In the genomic region with DNA sequence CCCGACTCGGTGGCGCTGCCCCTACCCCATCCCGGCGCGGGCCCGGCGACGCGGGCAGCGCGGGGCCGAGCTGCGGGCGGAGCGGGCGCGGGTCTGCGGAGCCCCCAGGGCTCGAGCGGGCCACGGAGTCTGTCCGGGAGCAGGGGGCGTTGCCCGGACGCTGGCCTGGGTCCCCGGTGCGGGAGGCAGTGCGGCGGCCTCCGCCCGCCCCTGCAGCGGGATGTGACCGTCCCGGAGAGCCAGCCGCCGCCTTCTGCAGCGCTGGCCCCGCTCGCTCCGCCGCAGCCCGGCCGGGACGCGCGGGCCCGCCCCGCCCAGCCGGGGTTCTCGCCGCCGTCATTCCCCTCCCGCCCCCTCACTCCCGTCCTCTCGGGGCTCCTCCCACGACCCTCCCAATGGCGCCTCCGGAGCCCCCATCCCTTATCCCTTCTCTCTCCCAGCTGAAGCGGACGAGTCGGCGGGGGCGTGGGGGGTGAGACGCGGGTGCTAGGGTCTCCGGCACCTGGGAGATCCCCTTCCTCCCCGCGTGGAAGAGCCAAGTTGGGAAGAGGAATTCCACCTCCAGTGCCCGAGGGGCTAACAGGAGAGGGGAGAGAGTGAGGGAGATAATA, we compare ENCODE assay signal across 8 cellular contexts. TPM values are rescaled to one million over a fixed set of nuclear protein-coding genes. Genes with fewer than 3 reads are reported as not detected.
DNase-seq lines count a peak whose midpoint lies in the region; ATAC-seq, FAIRE-seq and TF ChIP-seq lines count a peak whose summit lies in the region.

A gene with protein sequence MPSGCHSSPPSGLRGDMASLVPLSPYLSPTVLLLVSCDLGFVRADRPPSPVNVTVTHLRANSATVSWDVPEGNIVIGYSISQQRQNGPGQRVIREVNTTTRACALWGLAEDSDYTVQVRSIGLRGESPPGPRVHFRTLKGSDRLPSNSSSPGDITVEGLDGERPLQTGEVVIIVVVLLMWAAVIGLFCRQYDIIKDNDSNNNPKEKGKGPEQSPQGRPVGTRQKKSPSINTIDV (minus strand): TSS at position 257 of the 611 bp plus-strand sequence. CDS start 521 bp downstream, outside the sequence.

- H3K27me3 ChIP-seq in keratinocyte (ENCODE audit: control insufficient read depth, extremely low read depth, insufficient read depth, low read length) (no peaks in the 10 kb centered on the region), spleen (replicated peaks in 1 of 7) (peaks cover 0 to 53% (median 17%) of the 10 kb centered on the region in 7 donors)

- no peaks in the 10 kb centered on the region for H3K9me3 ChIP-seq in keratinocyte (ENCODE audit: control insufficient read depth, low read depth, low read length)
- no peaks in the 10 kb centered on the region for H3K9me3 ChIP-seq in spleen

- H3K27ac ChIP-seq in keratinocyte (ENCODE audit: control insufficient read depth, insufficient read depth, low read length) (no peak within 1 kb of the TSS), spleen (peak within 1 kb of the TSS in 6 of 8 donors; percentile 9 to 66 (median 50))

- H3K4me1 ChIP-seq in keratinocyte (ENCODE audit: control insufficient read depth, extremely low read depth, insufficient read depth, low read length) (peaks cover 15% of the 10 kb centered on the region), spleen (peaks cover 2 to 35% (median 20%) of the 10 kb centered on the region in 6 donors)

- WGBS in spleen, 5 donors: 0 to 1% (median 0%) methylated on average over 25 to 70 of the region's 70 CpGs

- TF ChIP-seq POLR2A in spleen (IDR thresholded peaks at IDR 0.05): no peak

- peak within 1 kb of the TSS; percentile 64 for H3K9ac ChIP-seq in keratinocyte (ENCODE audit: control insufficient read depth, extremely low read depth, insufficient read depth, low read length)

- H3K4me2 ChIP-seq in keratinocyte (ENCODE audit: control insufficient read depth, extremely low read depth, insufficient read depth, low read depth, low read length): peak within 1 kb of the TSS; percentile 84

- FAIRE-seq in keratinocyte (lab: Jason Lieb, UNC): no peak

- no peaks in the 10 kb centered on the region for H3K9me1 ChIP-seq in keratinocyte (ENCODE audit: control insufficient read depth, extremely low read depth, insufficient read depth, low read length)

- DNase-seq in COLO668 (lab: John Stamatoyannopoulos, UW; ENCODE audit: unreplicated experiment): peak; percentile 17
- DNase-seq in NCI-H2227 treated with DMSO at 0.1 percent for 48 hours (lab: John Stamatoyannopoulos, UW): peak; percentile 33
- DNase-seq in cerebellar cortex (ENCODE audit: low spot score): peak; percentile 24
- DNase-seq in keratinocyte (ENCODE audit: low read depth, low spot score): no peak
- peak; percentile 78 for DNase-seq in spleen
- no peak for DNase-seq in NCI-H2196 (lab: John Stamatoyannopoulos, UW; ENCODE audit: unreplicated experiment)
- DNase-seq in UCSD-AML1 (lab: John Stamatoyannopoulos, UW; ENCODE audit: unreplicated experiment): no peak

- no peak for ATAC-seq in GM21390 (IDR thresholded peaks at IDR 0.05; ENCODE audit: unreplicated experiment)

- dilution Hi-C loops in keratinocyte (cut with MboI; ENCODE audit: extremely low pct_ligation_motif_present, low sequenced_read_pairs): no loop called here

- peak within 1 kb of the TSS; percentile 91 for H2AFZ ChIP-seq in keratinocyte (ENCODE audit: control insufficient read depth, low read length)

- H4K20me1 ChIP-seq in keratinocyte (ENCODE audit: control insufficient read depth, extremely low read depth, insufficient read depth, low read length): no peaks in the 10 kb centered on the region

- H3K36me3 ChIP-seq in keratinocyte (ENCODE audit: control insufficient read depth in 2 of 2, extremely low read depth in 1 of 2, insufficient read depth in 2 of 2, low read length in 2 of 2): no peaks in the 10 kb centered on the region
- H3K36me3 ChIP-seq in spleen: peaks cover 0 to 5% (median 0%) of the 10 kb centered on the region in 6 donors

- H3K4me3 ChIP-seq in keratinocyte (ENCODE audit: control insufficient read depth in 2 of 3, extremely low read depth in 1 of 3, insufficient read depth in 2 of 3, low read depth in 1 of 3, low read length in 3 of 3) (peak within 1 kb of the TSS; percentile 43 to 65 (median 63)), spleen (peak within 1 kb of the TSS; percentile 30 to 76 (median 48))

- TF ChIP-seq CTCF in keratinocyte (optimal IDR thresholded peaks at IDR 0.05 in 1 of 3, IDR thresholded peaks at IDR 0.05 in 1 of 3, conservative IDR thresholded peaks at IDR 0.05 in 1 of 3; ENCODE audit: extremely low read depth in 1 of 3, insufficient read depth in 2 of 3, low read length in 3 of 3) (no peak), spleen (IDR thresholded peaks at IDR 0.05 in 8 of 11, conservative IDR thresholded peaks at IDR 0.05 in 3 of 11) (no peak)

- H3K79me2 ChIP-seq in keratinocyte (ENCODE audit: control insufficient read depth, insufficient read depth, low read length): no peaks in the 10 kb centered on the region

- intact Hi-C loops in spleen (cut with DNase I; ENCODE audit: low total_unique reads): no loop called here

RNA-seq across cellular contexts. Expression of the gene that starts here (rescaled TPM):
- 6.3 to 13.0 TPM (median 9.9 TPM) in 3 replicates for polyA plus RNA-seq in keratinocyte
- 0.92 TPM for polyA plus RNA-seq in keratinocyte (2011; ENCODE audit: low read depth)
- 8.2 and 12.5 TPM in 2 replicates for polyA plus RNA-seq in keratinocyte (2011; cell fraction: cytosol; rRNA removed)
- polyA plus RNA-seq in keratinocyte (2011; cell fraction: nucleus; rRNA removed): 4.6 and 6.5 TPM in 2 replicates
- 1.8 and 12.4 TPM in 2 replicates for polyA plus RNA-seq in keratinocyte (2012; ENCODE audit: low replicate concordance)
- 2.8 to 12.8 TPM (median 6.3 TPM) in 3 replicates for polyA minus RNA-seq in keratinocyte
- polyA minus RNA-seq in keratinocyte (2011; cell fraction: cytosol; rRNA and poly(A)+ RNA removed): 10.6 TPM
- polyA minus RNA-seq in keratinocyte (2011; cell fraction: nucleus; rRNA and poly(A)+ RNA removed): 2.5 and 3.4 TPM in 2 replicates
- total RNA-seq in spleen: 10 to 100 TPM in 2 of 7 donors, 1 to 10 TPM in 5; 2.6 to 10.9 (median 8.1) TPM
- polyA plus RNA-seq in spleen: 1 to 10 TPM; 3.3 to 7.9 (median 4.2) TPM

Comparison
In these comparisons a context has a peak if more than half of its experiments do, and no peak if none do; other contexts are left out.
1. DNase-seq: peak in COLO668 (single experiment), NCI-H2227 treated with DMSO at 0.1 percent for 48 hours (single experiment), cerebellar cortex (single experiment) and spleen (single experiment); none in keratinocyte (single experiment), NCI-H2196 (single experiment) and UCSD-AML1 (single experiment).